13 cellular contexts compared by ENCODE assay signal in the genomic region with DNA sequence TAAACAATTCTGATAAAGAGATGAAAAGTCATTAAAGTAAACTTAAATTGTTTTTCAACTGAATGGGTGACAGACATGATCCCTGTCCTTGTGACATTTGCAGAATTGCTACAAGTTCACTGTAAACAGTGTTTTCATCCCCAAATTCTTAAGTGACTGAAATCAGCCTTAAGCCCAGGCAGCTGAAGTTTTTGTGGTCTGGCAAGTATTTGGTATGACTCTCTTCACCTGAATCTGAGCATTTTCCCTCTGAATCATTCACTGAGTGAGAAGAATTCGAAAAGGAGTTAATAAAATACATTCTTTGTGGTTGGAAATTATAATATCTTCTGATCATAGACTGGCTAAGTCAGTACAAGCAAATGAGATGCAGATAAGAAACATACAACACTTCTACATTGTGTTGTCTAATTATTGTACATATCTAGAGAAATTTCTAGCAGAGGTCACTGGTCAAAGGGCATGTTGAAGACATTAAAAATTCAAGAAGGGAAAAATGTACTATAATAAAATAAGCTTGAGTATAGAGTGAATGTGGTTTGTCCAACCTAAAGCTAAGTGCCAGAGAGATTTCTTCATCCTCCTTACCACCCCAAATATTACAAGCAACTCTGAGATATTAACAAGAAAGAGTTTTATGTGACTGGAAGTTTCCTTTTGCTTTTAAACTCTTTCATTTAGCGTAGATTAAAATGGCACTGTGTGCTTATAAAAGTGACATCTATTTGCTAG.
DNase-seq lines count a peak whose midpoint lies in the region; ATAC-seq lines count a peak whose summit lies in the region.
"Had no signal": no experiment of that assay in that cellular context is flagged by ENCODE, and none has a peak within 500 bp of the region (broad histone marks: within the 10 kb centered on the region; RNA-seq: fewer than 3 reads in every experiment).

No MANE protein-coding gene starts in this region.

- ATAC-seq in sciatic nerve (peak; percentile 50), HG03025 (IDR thresholded peaks at IDR 0.05; ENCODE audit: low FRiP score, unreplicated experiment) (no peak)

- intact Hi-C loops in sciatic nerve (cut with DNase I), result no loop called here

- DNase-seq in EL, result peak; percentile 95
- peak; percentile 72 for DNase-seq in RPMI7951 (ENCODE audit: low read depth)
- DNase-seq in fibroblast of gingiva (ENCODE audit: low read depth), result peak; percentile 70
- DNase-seq in sciatic nerve (ENCODE audit: low spot score), result no peak
- no peak for DNase-seq in activated T-cell treated with anti-CD3 and anti-CD28 coated beads, Interleukin-2, amount 50 U/mL, for 1 hour
- no peak for DNase-seq in activated T-cell treated with anti-CD3 and anti-CD28 coated beads, Interleukin-2, amount 50 U/mL, for 48 hours
- DNase-seq in NCI-H748 (lab: John Stamatoyannopoulos, UW; ENCODE audit: unreplicated experiment), result no peak
- DNase-seq: activated effector memory CD4-positive, alpha-beta T cell treated with anti-CD3 and anti-CD28 coated beads, Interleukin-2, amount 50 U/mL, for 16 hours; hippocampal formation; NCI-H1105; NCI-H524 treated with DMSO at 0.1 percent for 48 hours; retina had no signal

Comparison
In these comparisons a context has a peak if more than half of its experiments do, and no peak if none do; other contexts are left out.
1. DNase-seq: peak in EL (single experiment), RPMI7951 (single experiment) and fibroblast of gingiva (single experiment); none in sciatic nerve (single experiment), activated T-cell treated with anti-CD3 and anti-CD28 coated beads, Interleukin-2, amount 50 U/mL, for 1 hour (single experiment), activated T-cell treated with anti-CD3 and anti-CD28 coated beads, Interleukin-2, amount 50 U/mL, for 48 hours (0 of 2) and NCI-H748 (single experiment).